Comparison of ENCODE assay signal across 31 cellular contexts in the genomic region with DNA sequence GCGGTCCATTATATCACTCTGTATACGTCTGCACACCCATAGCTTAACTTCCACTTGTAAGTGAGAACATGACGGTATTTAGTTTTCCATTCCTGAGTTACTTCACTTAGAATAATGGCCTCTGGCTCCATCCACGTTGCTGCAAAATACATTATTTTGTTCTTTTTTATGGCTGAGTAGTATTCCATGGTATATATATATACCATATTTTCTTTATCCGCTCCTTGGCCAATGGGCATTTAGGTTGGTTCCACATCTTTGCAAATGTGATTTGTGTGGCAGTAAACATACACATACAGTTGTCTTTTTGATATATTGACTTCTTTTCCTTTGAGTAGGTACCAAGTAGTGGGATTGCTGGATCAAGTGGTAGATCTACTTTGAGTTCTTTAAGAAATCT.
"Had no signal": no experiment of that assay in that cellular context is flagged by ENCODE, and none has a peak within 500 bp of the region (broad histone marks: within the 10 kb centered on the region; RNA-seq: fewer than 3 reads in every experiment).

No MANE protein-coding gene starts in this region.

- DNase-seq: activated effector memory CD4-positive, alpha-beta T cell treated with anti-CD3 and anti-CD28 coated beads, Interleukin-2, amount 50 U/mL, for 16 hours; activated effector memory CD4-positive, alpha-beta T cell treated with Interleukin-2 at 50 U/mL for 16 hours; activated gamma-delta T cell; activated gamma-delta T cell treated with Interleukin-2 at 50 U/mL for 16 hours; activated naive CD4-positive, alpha-beta T cell; activated naive CD4-positive, alpha-beta T cell treated with anti-CD3 and anti-CD28 coated beads for 36 hours; activated naive CD4-positive, alpha-beta T cell treated with anti-CD3 and anti-CD28 coated beads, Interleukin-2, amount 10 ng/mL, durations not matched to agents 7 days and 5 days; activated naive CD4-positive, alpha-beta T cell treated with anti-CD3 and anti-CD28 coated beads, Interleukin-2, amount 50 U/mL, for 16 hours; activated naive CD4-positive, alpha-beta T cell treated with Interleukin-2 at 50 U/mL for 16 hours; activated naive CD8-positive, alpha-beta T cell treated with anti-CD3 and anti-CD28 coated beads for 36 hours; activated naive CD8-positive, alpha-beta T cell treated with anti-CD3 and anti-CD28 coated beads, Interleukin-2, amount 10 ng/mL, durations not matched to agents 7 days and 5 days; activated naive CD8-positive, alpha-beta T cell treated with anti-CD3 and anti-CD28 coated beads, Interleukin-2, amount 50 U/mL, for 24 hours; activated T-cell treated with anti-CD3 and anti-CD28 coated beads, Interleukin-2, amount 50 U/mL, for 24 hours; activated T-cell treated with anti-CD3 and anti-CD28 coated beads, Interleukin-2, amount 50 U/mL, for 4 hours; activated T-cell treated with anti-CD3 and anti-CD28 coated beads, Interleukin-2, amount 50 U/mL, for 48 hours; activated T-cell treated with anti-CD3 and anti-CD28 coated beads, Interleukin-2, amount 50 U/mL, for 72 hours; adrenal gland; amniotic stem cell; amygdala; anterior cingulate cortex; aorta; body of pancreas; brain microvascular endothelial cell; caudate nucleus; central memory CD4-positive, alpha-beta T cell; cerebellar nuclear complex had no signal

- H3K9me3 ChIP-seq: adrenal gland, ascending aorta, body of pancreas, breast epithelium had no signal

- H3K36me3 ChIP-seq: adrenal gland, ascending aorta, brain microvascular endothelial cell, breast epithelium, cardiac muscle cell had no signal

- H3K4me1 ChIP-seq: breast epithelium had no signal

- ATAC-seq: activated naive CD4-positive, alpha-beta T cell treated with anti-CD3 and anti-CD28 coated beads, Interleukin-2, amount 50 U/mL, for 72 hours; activated naive CD8-positive, alpha-beta T cell treated with anti-CD3 and anti-CD28 coated beads, Interleukin-2, amount 50 U/mL, for 24 hours; activated T-cell treated with anti-CD3 and anti-CD28 coated beads, Interleukin-2, amount 50 U/mL, for 4 hours; activated T-cell treated with anti-CD3 and anti-CD28 coated beads, Interleukin-2, amount 50 U/mL, for 72 hours; activated T-helper 17 cell treated with anti-CD3 and anti-CD28 coated beads, Interleukin-2, amount 50 U/mL, for 72 hours; body of pancreas had no signal

- H3K27me3 ChIP-seq: adrenal gland, ascending aorta, body of pancreas, brain microvascular endothelial cell, breast epithelium, cardiac muscle cell had no signal

- H3K27ac ChIP-seq: adrenal gland, body of pancreas, brain microvascular endothelial cell, breast epithelium, cardiac muscle cell had no signal

- H3K4me3 ChIP-seq: adrenal gland, ascending aorta, body of pancreas, breast epithelium, cardiac muscle cell had no signal
